Comparison of ENCODE assay signal across 2 cellular contexts in the genomic region with DNA sequence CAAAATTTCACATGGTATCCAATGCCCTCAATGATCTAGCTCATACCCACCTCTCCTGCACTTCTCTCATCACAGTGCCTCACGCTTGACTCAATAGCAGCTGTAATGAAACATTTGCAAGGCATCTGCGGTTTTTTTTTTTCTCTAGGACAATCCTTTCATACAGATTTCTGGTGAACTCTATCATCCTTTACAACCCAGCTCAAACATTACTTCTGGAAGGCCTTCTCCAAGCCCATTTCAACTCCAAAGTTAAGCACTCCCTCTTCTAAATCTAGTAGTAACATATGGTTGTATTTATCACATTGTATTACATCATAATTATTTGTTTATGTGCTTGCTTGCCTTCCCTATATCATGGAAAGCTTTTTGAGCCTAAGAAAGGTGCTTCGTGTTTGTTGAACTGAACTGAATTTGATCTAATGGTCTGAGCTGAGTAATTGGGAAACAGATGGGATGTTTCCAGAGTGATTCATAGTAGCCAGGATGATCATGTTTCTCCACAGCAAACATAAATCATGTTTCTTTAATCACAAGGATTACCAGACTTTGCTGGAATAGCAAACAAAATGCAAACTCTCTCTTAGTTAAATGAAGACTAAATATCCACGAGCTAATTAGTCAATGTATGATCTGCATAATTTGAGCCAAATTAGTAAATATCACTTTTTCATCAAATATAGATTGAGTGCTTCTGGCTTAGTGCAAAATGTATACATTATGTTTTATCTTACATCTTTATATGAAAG.
TF ChIP-seq lines count a peak whose summit lies in the region.

No MANE protein-coding gene starts in this region.

TF ChIP-seq in A549, 52 proteins besides CTCF, POLR2A, EP300 and RAD21 (continued from another document and continues in another):
- TF ChIP-seq KDM5A (IDR thresholded peaks at IDR 0.05), result no peak
- TF ChIP-seq ZC3H11A (IDR thresholded peaks at IDR 0.05), result no peak
- TF ChIP-seq JUNB (IDR thresholded peaks at IDR 0.05), result peak; percentile 93
- no peak for TF ChIP-seq KDM1A (IDR thresholded peaks at IDR 0.05; ENCODE audit: low read depth)
- TF ChIP-seq HOXB13 (CRISPR knock-in tag; IDR thresholded peaks at IDR 0.05; ENCODE audit: low read depth), result no peak
- TF ChIP-seq FOSB (CRISPR knock-in tag; IDR thresholded peaks at IDR 0.05), result no peak
- no peak for TF ChIP-seq ZNF302 (CRISPR knock-in tag; IDR thresholded peaks at IDR 0.05)
- no peak for TF ChIP-seq EHF (CRISPR knock-in tag; IDR thresholded peaks at IDR 0.05)
- TF ChIP-seq FOXS1 (CRISPR knock-in tag; IDR thresholded peaks at IDR 0.05), result no peak
- no peak for TF ChIP-seq CBX8 (IDR thresholded peaks at IDR 0.05)
- TF ChIP-seq MAZ (IDR thresholded peaks at IDR 0.05; ENCODE audit: borderline replicate concordance, low read depth, low read length), result no peak
- TF ChIP-seq ESRRA (IDR thresholded peaks at IDR 0.05; ENCODE audit: borderline replicate concordance, low read length), result no peak
- TF ChIP-seq RFX5 (IDR thresholded peaks at IDR 0.05), result no peak
- TF ChIP-seq RCOR1 (IDR thresholded peaks at IDR 0.05; ENCODE audit: low read depth, low read length), result no peak
- no peak for TF ChIP-seq BHLHE40 (IDR thresholded peaks at IDR 0.05; ENCODE audit: low read depth, low read length)
- TF ChIP-seq HEYL (CRISPR knock-in tag; IDR thresholded peaks at IDR 0.05), result no peak
- no peak for TF ChIP-seq HOXA7 (CRISPR knock-in tag; IDR thresholded peaks at IDR 0.05)
- no peak for TF ChIP-seq CHD4 (IDR thresholded peaks at IDR 0.05; ENCODE audit: borderline replicate concordance)
- TF ChIP-seq, protein P1, sequence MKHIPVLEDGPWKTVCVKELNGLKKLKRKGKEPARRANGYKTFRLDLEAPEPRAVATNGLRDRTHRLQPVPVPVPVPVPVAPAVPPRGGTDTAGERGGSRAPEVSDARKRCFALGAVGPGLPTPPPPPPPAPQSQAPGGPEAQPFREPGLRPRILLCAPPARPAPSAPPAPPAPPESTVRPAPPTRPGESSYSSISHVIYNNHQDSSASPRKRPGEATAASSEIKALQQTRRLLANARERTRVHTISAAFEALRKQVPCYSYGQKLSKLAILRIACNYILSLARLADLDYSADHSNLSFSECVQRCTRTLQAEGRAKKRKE (CRISPR knock-in tag; IDR thresholded peaks at IDR 0.05; ENCODE audit: low read depth), result no peak
- peak; percentile 84 to 95 for TF ChIP-seq CEBPB (IDR thresholded peaks at IDR 0.05)
- peak; percentile 60; the same call in 1 of the 2 replicates for TF ChIP-seq HOXB5 (CRISPR knock-in tag; IDR thresholded peaks at IDR 0.05)
- TF ChIP-seq, protein P2, sequence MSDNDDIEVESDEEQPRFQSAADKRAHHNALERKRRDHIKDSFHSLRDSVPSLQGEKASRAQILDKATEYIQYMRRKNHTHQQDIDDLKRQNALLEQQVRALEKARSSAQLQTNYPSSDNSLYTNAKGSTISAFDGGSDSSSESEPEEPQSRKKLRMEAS (IDR thresholded peaks at IDR 0.05), result peak; percentile 59; the same call in 1 of the 2 replicates
- TF ChIP-seq ZFP36 (IDR thresholded peaks at IDR 0.05; ENCODE audit: borderline replicate concordance, partially characterized antibody), result no peak
- no peak for TF ChIP-seq E2F6 (IDR thresholded peaks at IDR 0.05; ENCODE audit: borderline replicate concordance, low read depth)
- peak; percentile 78 to 87; a peak in 4 of 5 replicates for TF ChIP-seq JUN (IDR thresholded peaks at IDR 0.05)
- TF ChIP-seq TFCP2L1 (CRISPR knock-in tag; IDR thresholded peaks at IDR 0.05), result no peak
- no peak for TF ChIP-seq POLR2AphosphoS2 (conservative IDR thresholded peaks at IDR 0.05; ENCODE audit: low read length)
- TF ChIP-seq HES2 (IDR thresholded peaks at IDR 0.05), result no peak
- peak; percentile 93 for TF ChIP-seq FOSL2 (IDR thresholded peaks at IDR 0.05)
- peak; percentile 97 for TF ChIP-seq FOSL2 (CRISPR knock-in tag; IDR thresholded peaks at IDR 0.05)
- no peak for TF ChIP-seq ZSCAN20 (CRISPR knock-in tag; IDR thresholded peaks at IDR 0.05)
- TF ChIP-seq, protein P3, sequence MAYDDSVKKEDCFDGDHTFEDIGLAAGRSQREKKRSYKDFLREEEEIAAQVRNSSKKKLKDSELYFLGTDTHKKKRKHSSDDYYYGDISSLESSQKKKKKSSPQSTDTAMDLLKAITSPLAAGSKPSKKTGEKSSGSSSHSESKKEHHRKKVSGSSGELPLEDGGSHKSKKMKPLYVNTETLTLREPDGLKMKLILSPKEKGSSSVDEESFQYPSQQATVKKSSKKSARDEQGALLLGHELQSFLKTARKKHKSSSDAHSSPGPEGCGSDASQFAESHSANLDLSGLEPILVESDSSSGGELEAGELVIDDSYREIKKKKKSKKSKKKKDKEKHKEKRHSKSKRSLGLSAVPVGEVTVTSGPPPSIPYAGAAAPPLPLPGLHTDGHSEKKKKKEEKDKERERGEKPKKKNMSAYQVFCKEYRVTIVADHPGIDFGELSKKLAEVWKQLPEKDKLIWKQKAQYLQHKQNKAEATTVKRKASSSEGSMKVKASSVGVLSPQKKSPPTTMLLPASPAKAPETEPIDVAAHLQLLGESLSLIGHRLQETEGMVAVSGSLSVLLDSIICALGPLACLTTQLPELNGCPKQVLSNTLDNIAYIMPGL (CRISPR knock-in tag; IDR thresholded peaks at IDR 0.05; ENCODE audit: borderline replicate concordance), result no peak
- no peak for TF ChIP-seq ELK1 (IDR thresholded peaks at IDR 0.05; ENCODE audit: low read depth, low read length)
- no peak for TF ChIP-seq RNF2 (IDR thresholded peaks at IDR 0.05; ENCODE audit: borderline replicate concordance, low read depth)
- no peak for TF ChIP-seq MAFK (IDR thresholded peaks at IDR 0.05; ENCODE audit: partially characterized antibody)
- TF ChIP-seq NR3C1 (IDR thresholded peaks at IDR 0.05), result no peak
- TF ChIP-seq PHF8 (IDR thresholded peaks at IDR 0.05; ENCODE audit: borderline replicate concordance, low read depth), result no peak
- no peak for TF ChIP-seq CHD2 (IDR thresholded peaks at IDR 0.05; ENCODE audit: low read length, partially characterized antibody)

TF ChIP-seq in Ishikawa, 13 proteins besides CTCF, POLR2A, EP300 and RAD21 (continued from another document):
- TF ChIP-seq, protein P4, sequence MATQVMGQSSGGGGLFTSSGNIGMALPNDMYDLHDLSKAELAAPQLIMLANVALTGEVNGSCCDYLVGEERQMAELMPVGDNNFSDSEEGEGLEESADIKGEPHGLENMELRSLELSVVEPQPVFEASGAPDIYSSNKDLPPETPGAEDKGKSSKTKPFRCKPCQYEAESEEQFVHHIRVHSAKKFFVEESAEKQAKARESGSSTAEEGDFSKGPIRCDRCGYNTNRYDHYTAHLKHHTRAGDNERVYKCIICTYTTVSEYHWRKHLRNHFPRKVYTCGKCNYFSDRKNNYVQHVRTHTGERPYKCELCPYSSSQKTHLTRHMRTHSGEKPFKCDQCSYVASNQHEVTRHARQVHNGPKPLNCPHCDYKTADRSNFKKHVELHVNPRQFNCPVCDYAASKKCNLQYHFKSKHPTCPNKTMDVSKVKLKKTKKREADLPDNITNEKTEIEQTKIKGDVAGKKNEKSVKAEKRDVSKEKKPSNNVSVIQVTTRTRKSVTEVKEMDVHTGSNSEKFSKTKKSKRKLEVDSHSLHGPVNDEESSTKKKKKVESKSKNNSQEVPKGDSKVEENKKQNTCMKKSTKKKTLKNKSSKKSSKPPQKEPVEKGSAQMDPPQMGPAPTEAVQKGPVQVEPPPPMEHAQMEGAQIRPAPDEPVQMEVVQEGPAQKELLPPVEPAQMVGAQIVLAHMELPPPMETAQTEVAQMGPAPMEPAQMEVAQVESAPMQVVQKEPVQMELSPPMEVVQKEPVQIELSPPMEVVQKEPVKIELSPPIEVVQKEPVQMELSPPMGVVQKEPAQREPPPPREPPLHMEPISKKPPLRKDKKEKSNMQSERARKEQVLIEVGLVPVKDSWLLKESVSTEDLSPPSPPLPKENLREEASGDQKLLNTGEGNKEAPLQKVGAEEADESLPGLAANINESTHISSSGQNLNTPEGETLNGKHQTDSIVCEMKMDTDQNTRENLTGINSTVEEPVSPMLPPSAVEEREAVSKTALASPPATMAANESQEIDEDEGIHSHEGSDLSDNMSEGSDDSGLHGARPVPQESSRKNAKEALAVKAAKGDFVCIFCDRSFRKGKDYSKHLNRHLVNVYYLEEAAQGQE (IDR thresholded peaks at IDR 0.05; ENCODE audit: low read depth), result no peak
- TF ChIP-seq EGR1 (IDR thresholded peaks at IDR 0.05), result no peak
- TF ChIP-seq, protein P2 (IDR thresholded peaks at IDR 0.05), result 0 out of 2 replicates have a peak, but pooled peaks have one; percentile 21
